In genomic region chr17:75113798-75114551, GRCh38 we compare ENCODE assay signal across 8 cellular contexts. TPM values are rescaled to one million over a fixed set of nuclear protein-coding genes. Genes with fewer than 3 reads are reported as not detected.
A peak's percentile ranks its signal among the peaks of the same experiment; 100 is the strongest.
DNase-seq lines count a peak whose midpoint lies in the region; TF ChIP-seq lines count a peak whose summit lies in the region.

No MANE protein-coding gene starts in this region.

- peak overlapping the region; percentile 59 for H3K4me3 Mint-ChIP-seq in osteocyte (ENCODE audit: unreplicated experiment)

- H3K27ac ChIP-seq in SJCRH30 (no peak overlapping the region), temporal lobe (ENCODE audit: low read depth, low read length) (peak overlapping the region; percentile 40)

- H3K27me3 Mint-ChIP-seq in osteocyte (ENCODE audit: unreplicated experiment): no peaks in the 10 kb centered on the region

- H3K4me3 ChIP-seq in AG09309 (ENCODE audit: control insufficient read depth, low read depth, low read length): peak overlapping the region; percentile 58
- peak overlapping the region; percentile 19; the same call in 1 of the 2 replicates for H3K4me3 ChIP-seq in SJCRH30

- DNase-seq in AG09309 (ENCODE audit: low read depth) (peak; percentile 68), GM19240 (ENCODE audit: insufficient read length, low spot score) (peak; percentile 74), NAMALWA (ENCODE audit: low spot score) (peak; percentile 94), SJCRH30 (peak; percentile 93 to 97), germinal center (ENCODE audit: low spot score) (peak; percentile 86), osteocyte (ENCODE audit: extremely low spot score, unreplicated experiment) (peak; percentile 95)
- peak; percentile 89 for DNase-seq in activated naive CD4-positive, alpha-beta T cell treated with Interleukin-2 at 50 U/mL for 16 hours

- no peaks in the 10 kb centered on the region; the same call in 1 of the 2 replicates for H3K27me3 ChIP-seq in SJCRH30

- H3K27ac Mint-ChIP-seq in osteocyte (ENCODE audit: unreplicated experiment): peak overlapping the region; percentile 54

- peak; percentile 94 for TF ChIP-seq CTCF in AG09309 (IDR thresholded peaks at IDR 0.05; ENCODE audit: control insufficient read depth, insufficient read depth, low read depth, low read length, missing control alignments)
- TF ChIP-seq CTCF in osteocyte (IDR thresholded peaks at IDR 0.05): peak; percentile 97

- H3K36me3 Mint-ChIP-seq in osteocyte (ENCODE audit: unreplicated experiment): peaks cover 7% of the 10 kb centered on the region

- no peaks in the 10 kb centered on the region for H3K9me3 ChIP-seq in SJCRH30 (replicated peaks)

- no peaks in the 10 kb centered on the region for H3K36me3 ChIP-seq in SJCRH30

- H3K4me1 Mint-ChIP-seq in osteocyte (ENCODE audit: unreplicated experiment): peaks cover 36% of the 10 kb centered on the region

- H3K4me1 ChIP-seq in SJCRH30: peaks cover 4% of the 10 kb centered on the region; the same call in 1 of the 2 replicates

- no peaks in the 10 kb centered on the region for H3K9me3 Mint-ChIP-seq in osteocyte (ENCODE audit: unreplicated experiment)

RNA-seq across cellular contexts. Expression of gene ARMC7, which starts 4.2 kb away (rescaled TPM):
- 9.6 and 10.9 TPM in 2 replicates for total RNA-seq in SJCRH30 (2014; rRNA removed; shearing (Covaris generic))
- total RNA-seq in osteocyte (12.8 and 13.6 TPM in 2 replicates), temporal lobe (2.2 TPM)

RNA-seq across cellular contexts. Expression of gene NT5C, which starts 17.6 kb away (rescaled TPM):
- total RNA-seq in SJCRH30 (2014; rRNA removed; shearing (Covaris generic)): 34.5 and 36.0 TPM in 2 replicates
- 45.6 and 48.2 TPM in 2 replicates for total RNA-seq in osteocyte
- total RNA-seq in temporal lobe: 22.1 TPM

RNA-seq across cellular contexts. Expression of gene SLC16A5, which starts 26.2 kb away (rescaled TPM):
- 0.04 TPM in 1 of 2 replicates, not detected in the other for total RNA-seq in SJCRH30 (2014; rRNA removed; shearing (Covaris generic))
- total RNA-seq in osteocyte: 7.0 and 7.6 TPM in 2 replicates
- 0.98 TPM for total RNA-seq in temporal lobe

RNA-seq across cellular contexts. Expression of gene JPT1, which starts 40.3 kb away (rescaled TPM):
- 313 and 320 TPM in 2 replicates for total RNA-seq in SJCRH30 (2014; rRNA removed; shearing (Covaris generic))
- total RNA-seq in osteocyte (89.7 and 95.9 TPM in 2 replicates), temporal lobe (445 TPM)
